8 cellular contexts compared by ENCODE assay signal in the genomic region with DNA sequence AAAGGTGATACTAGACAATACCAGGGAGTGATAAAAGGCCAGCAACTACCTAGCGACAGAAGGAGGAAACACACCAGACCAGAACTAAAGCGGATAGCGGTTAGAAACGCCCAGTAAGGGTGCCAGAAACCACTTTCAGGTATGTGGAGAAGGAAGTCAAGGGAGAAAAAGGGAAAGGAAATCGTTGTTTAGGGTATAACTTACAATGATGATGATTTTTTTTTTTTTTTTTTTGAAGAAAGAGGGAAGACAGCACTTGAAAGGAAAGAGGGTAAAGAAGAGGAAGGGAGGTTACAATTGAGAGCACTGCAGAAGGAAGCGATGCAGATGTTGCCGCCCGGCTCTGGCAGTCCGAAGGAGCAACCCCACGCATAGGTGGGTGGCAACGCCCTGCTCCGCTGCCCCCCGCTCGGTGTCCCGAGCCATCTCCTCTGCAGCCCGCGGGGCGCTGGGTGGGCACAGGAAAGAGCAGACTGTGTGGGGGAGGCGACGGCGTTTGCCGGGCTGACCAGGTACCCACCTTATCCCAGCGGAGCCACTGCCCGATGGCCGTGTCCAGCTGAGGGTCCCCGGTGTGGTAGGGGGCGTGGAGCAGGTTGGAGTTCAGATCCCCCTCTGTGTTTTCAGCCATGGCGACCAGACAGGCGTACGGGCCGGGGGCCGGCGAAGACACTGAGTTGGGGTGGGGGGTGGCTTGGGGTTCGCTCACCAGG. TPM values are rescaled to one million over a fixed set of nuclear protein-coding genes. Genes with fewer than 3 reads are reported as not detected.
DNase-seq lines count a peak whose midpoint lies in the region; ATAC-seq and TF ChIP-seq lines count a peak whose summit lies in the region.

No MANE protein-coding gene starts in this region.

- H3K36me3 ChIP-seq in BLaER1 treated with 17β-estradiol and CSF1 and Interleukin-3, amounts not matched to agents 10 nM and 100 nM = no peaks in the 10 kb centered on the region
- H3K36me3 ChIP-seq in MM.1S (replicated peaks; ENCODE audit: insufficient read depth, low read length) (no peaks in the 10 kb centered on the region), brain microvascular endothelial cell (replicated peaks) (no peaks in the 10 kb centered on the region), spleen (no peaks in the 10 kb centered on the region)

- H4K20me1 ChIP-seq in BLaER1 treated with 17β-estradiol and CSF1 and Interleukin-3, amounts not matched to agents 10 nM and 100 nM = no peaks in the 10 kb centered on the region; a peak in 3 of 22 replicates
- no peaks in the 10 kb centered on the region for H4K20me1 ChIP-seq in MM.1S (ENCODE audit: insufficient read depth, low read length)

- peak; percentile 6 for ATAC-seq in GM19452 (IDR thresholded peaks at IDR 0.05; ENCODE audit: unreplicated experiment)

- H3K9ac ChIP-seq in BLaER1 treated with 17β-estradiol and CSF1 and Interleukin-3, amounts not matched to agents 10 nM and 100 nM = peak overlapping the region; percentile 80 to 88 (median 86)
- H3K9ac ChIP-seq in MM.1S (ENCODE audit: low read length) = peak overlapping the region; percentile 51; the same call in 1 of the 2 replicates

- peaks cover 0 to 5% (median 0%) of the 10 kb centered on the region in 3 donors for H3K36me3 Mint-ChIP-seq in immature natural killer cell

- H3K4me2 ChIP-seq in BLaER1 treated with 17β-estradiol and CSF1 and Interleukin-3, amounts not matched to agents 10 nM and 100 nM = peak overlapping the region; percentile 82 to 95 (median 90)
- peak overlapping the region; percentile 99 for H3K4me2 ChIP-seq in MM.1S (ENCODE audit: low read depth, low read length)

- H3K4me1 Mint-ChIP-seq in immature natural killer cell = peaks cover 10 to 19% of the 10 kb centered on the region in 2 donors

- no peaks in the 10 kb centered on the region for H3K9me3 Mint-ChIP-seq in immature natural killer cell

- peak overlapping the region; percentile 62 to 88 (median 79) for H3K27ac ChIP-seq in BLaER1 treated with 17β-estradiol and CSF1 and Interleukin-3, amounts not matched to agents 10 nM and 100 nM
- H3K27ac ChIP-seq in MM.1S (ENCODE audit: low read length) (no peak overlapping the region), brain microvascular endothelial cell (peak overlapping the region; percentile 93), spleen (peak overlapping the region; percentile 70 to 94 (median 90))

- intact Hi-C loops in spleen (cut with DNase I; ENCODE audit: low total_unique reads) = no loop called here

- DNase-seq in MM.1S = peak; percentile 55
- DNase-seq in SKM-1 (lab: John Stamatoyannopoulos, UW; ENCODE audit: unreplicated experiment) = peak; percentile 60
- peak; percentile 11 for DNase-seq in brain microvascular endothelial cell
- peak; percentile 21 to 28 (median 26) for DNase-seq in immature natural killer cell
- DNase-seq in spleen = peak; percentile 90
- DNase-seq in superior temporal gyrus (ENCODE audit: extremely low spot score) = no peak

- H3K4me1 ChIP-seq in BLaER1 treated with 17β-estradiol and CSF1 and Interleukin-3, amounts not matched to agents 10 nM and 100 nM = peaks cover 0 to 17% (median 8%) of the 10 kb centered on the region in 10 experiments; a peak in 13 of 20 replicates
- H3K4me1 ChIP-seq in MM.1S (ENCODE audit: low read length) (no peaks in the 10 kb centered on the region), spleen (peaks cover 6 to 23% (median 11%) of the 10 kb centered on the region in 6 donors)

- TF ChIP-seq CTCF in MM.1S (IDR thresholded peaks at IDR 0.05; ENCODE audit: low read length) = peak; percentile 26; the same call in 1 of the 2 replicates
- TF ChIP-seq CTCF in brain microvascular endothelial cell (IDR thresholded peaks at IDR 0.05; ENCODE audit: low read depth, low read length, missing control alignments) = peak; percentile 33
- peak in 2 of 11 experiments; percentile 12 to 16 for TF ChIP-seq CTCF in spleen (IDR thresholded peaks at IDR 0.05 in 8 of 11, conservative IDR thresholded peaks at IDR 0.05 in 3 of 11)

- in situ Hi-C loops in brain microvascular endothelial cell (cut with HindIII; ENCODE audit: low pct_ligation_motif_present, low sequenced_read_pairs) = no loop called here

- peak overlapping the region; percentile 97 for H2AFZ ChIP-seq in MM.1S (ENCODE audit: low read length)

- no peak for TF ChIP-seq POLR2A in spleen (IDR thresholded peaks at IDR 0.05)

- peak overlapping the region; percentile 73 to 89 (median 84) for H3K27ac Mint-ChIP-seq in immature natural killer cell

- H3K4me3 ChIP-seq in BLaER1 treated with 17β-estradiol and CSF1 and Interleukin-3, amounts not matched to agents 10 nM and 100 nM = peak overlapping the region; percentile 72 to 99 (median 90)
- peak overlapping the region; percentile 79 for H3K4me3 ChIP-seq in MM.1S (ENCODE audit: low read length)
- H3K4me3 ChIP-seq in brain microvascular endothelial cell (ENCODE audit: low read depth, low read length) = peak overlapping the region; percentile 95
- H3K4me3 ChIP-seq in spleen = peak overlapping the region; percentile 63 to 96 (median 89)

- no peaks in the 10 kb centered on the region for H3K9me3 ChIP-seq in BLaER1 treated with 17β-estradiol and CSF1 and Interleukin-3, amounts not matched to agents 10 nM and 100 nM (replicated peaks in 1 of 11)
- H3K9me3 ChIP-seq in MM.1S (replicated peaks; ENCODE audit: insufficient read depth, low read length) (no peaks in the 10 kb centered on the region), spleen (no peaks in the 10 kb centered on the region)

- no peaks in the 10 kb centered on the region for H3K79me2 ChIP-seq in MM.1S (ENCODE audit: low read length)

- no peaks in the 10 kb centered on the region for H3F3A ChIP-seq in MM.1S (ENCODE audit: insufficient read depth, low read length)

- H3K27me3 ChIP-seq in BLaER1 treated with 17β-estradiol and CSF1 and Interleukin-3, amounts not matched to agents 10 nM and 100 nM = no peaks in the 10 kb centered on the region
- no peaks in the 10 kb centered on the region for H3K27me3 ChIP-seq in MM.1S (replicated peaks; ENCODE audit: insufficient read depth, low read length)
- no peaks in the 10 kb centered on the region for H3K27me3 ChIP-seq in brain microvascular endothelial cell (replicated peaks)
- H3K27me3 ChIP-seq in spleen (replicated peaks in 1 of 7) = no peaks in the 10 kb centered on the region

- H3K27me3 Mint-ChIP-seq in immature natural killer cell (ENCODE audit: low read depth in 3 of 3) = peaks cover 2 to 5% (median 5%) of the 10 kb centered on the region in 3 donors

- WGBS in spleen, 5 donors = 0 to 1% (median 1%) methylated on average over 31 to 34 of the region's 34 CpGs

- H3K4me3 Mint-ChIP-seq in immature natural killer cell = peak overlapping the region; percentile 98 to 100 (median 99)

- no peaks in the 10 kb centered on the region for H3K9me2 ChIP-seq in MM.1S (replicated peaks; ENCODE audit: insufficient read depth, low read length)

RNA-seq across cellular contexts. Expression of a gene that starts 0.5 kb away (rescaled TPM):
- polyA plus RNA-seq in immature natural killer cell (1 to 10 TPM; 2.7 to 4.7 (median 3.0) TPM), spleen (under 1 TPM; 0.37 to 0.99 (median 0.76) TPM)
- total RNA-seq in spleen = 1 to 10 TPM; 4.6 to 7.1 (median 5.5) TPM
